ENCODE assay signal across 3 cellular contexts in the genomic region with DNA sequence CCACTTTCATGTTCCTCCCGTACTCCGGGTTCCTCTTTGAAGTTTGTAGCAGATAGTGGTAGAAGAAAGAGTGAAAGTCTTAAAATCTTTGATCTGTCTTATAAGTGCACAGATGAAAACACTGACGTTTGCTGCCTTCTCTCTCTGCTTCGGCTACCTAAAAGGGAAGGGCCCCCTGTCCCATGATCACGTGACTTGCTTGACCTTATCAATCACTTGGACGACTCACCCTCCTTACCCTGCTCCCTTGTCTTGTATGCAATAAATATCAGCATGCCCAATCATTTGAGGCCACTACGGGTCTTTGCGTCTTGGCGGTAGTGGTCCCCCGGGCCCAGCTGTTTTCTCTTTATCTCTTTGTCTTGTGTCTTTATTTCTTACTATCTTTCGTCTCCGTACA. TPM values are rescaled to one million over a fixed set of nuclear protein-coding genes. Genes with fewer than 3 reads are reported as not detected.
"Had no signal": no experiment of that assay in that cellular context is flagged by ENCODE, and none has a peak within 500 bp of the region (broad histone marks: within the 10 kb centered on the region; RNA-seq: fewer than 3 reads in every experiment).

No MANE protein-coding gene starts in this region.

RNA-seq across cellular contexts. Expression of gene SMCO1, which starts 6.1 kb away (rescaled TPM):
- total RNA-seq: HT-29, IMR-90 had no signal
- polyA plus RNA-seq: IgD-negative memory B cell, IMR-90 had no signal
